Comparison of ENCODE assay signal across 1 cellular context in genomic region chr6:37155394-37156312, GRCh38.
TF ChIP-seq lines count a peak whose summit lies in the region.

No MANE protein-coding gene starts in this region.

TF ChIP-seq in HepG2, 621 proteins besides CTCF, POLR2A, EP300 and RAD21 (continued from another document):
- TF ChIP-seq, protein P1, sequence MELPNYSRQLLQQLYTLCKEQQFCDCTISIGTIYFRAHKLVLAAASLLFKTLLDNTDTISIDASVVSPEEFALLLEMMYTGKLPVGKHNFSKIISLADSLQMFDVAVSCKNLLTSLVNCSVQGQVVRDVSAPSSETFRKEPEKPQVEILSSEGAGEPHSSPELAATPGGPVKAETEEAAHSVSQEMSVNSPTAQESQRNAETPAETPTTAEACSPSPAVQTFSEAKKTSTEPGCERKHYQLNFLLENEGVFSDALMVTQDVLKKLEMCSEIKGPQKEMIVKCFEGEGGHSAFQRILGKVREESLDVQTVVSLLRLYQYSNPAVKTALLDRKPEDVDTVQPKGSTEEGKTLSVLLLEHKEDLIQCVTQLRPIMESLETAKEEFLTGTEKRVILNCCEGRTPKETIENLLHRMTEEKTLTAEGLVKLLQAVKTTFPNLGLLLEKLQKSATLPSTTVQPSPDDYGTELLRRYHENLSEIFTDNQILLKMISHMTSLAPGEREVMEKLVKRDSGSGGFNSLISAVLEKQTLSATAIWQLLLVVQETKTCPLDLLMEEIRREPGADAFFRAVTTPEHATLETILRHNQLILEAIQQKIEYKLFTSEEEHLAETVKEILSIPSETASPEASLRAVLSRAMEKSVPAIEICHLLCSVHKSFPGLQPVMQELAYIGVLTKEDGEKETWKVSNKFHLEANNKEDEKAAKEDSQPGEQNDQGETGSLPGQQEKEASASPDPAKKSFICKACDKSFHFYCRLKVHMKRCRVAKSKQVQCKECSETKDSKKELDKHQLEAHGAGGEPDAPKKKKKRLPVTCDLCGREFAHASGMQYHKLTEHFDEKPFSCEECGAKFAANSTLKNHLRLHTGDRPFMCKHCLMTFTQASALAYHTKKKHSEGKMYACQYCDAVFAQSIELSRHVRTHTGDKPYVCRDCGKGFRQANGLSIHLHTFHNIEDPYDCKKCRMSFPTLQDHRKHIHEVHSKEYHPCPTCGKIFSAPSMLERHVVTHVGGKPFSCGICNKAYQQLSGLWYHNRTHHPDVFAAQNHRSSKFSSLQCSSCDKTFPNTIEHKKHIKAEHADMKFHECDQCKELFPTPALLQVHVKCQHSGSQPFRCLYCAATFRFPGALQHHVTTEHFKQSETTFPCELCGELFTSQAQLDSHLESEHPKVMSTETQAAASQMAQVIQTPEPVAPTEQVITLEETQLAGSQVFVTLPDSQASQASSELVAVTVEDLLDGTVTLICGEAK (IDR thresholded peaks at IDR 0.05), result no peak
- TF ChIP-seq, protein P1 (CRISPR knock-in tag; IDR thresholded peaks at IDR 0.05), result no peak
- TF ChIP-seq ZNF607 (CRISPR knock-in tag; IDR thresholded peaks at IDR 0.05; ENCODE audit: borderline replicate concordance), result 0 out of 2 replicates have a peak, but pooled peaks have one; percentile 50
- no peak for TF ChIP-seq ZNF562 (CRISPR knock-in tag; IDR thresholded peaks at IDR 0.05; ENCODE audit: borderline replicate concordance)
- no peak for TF ChIP-seq MBNL3 (CRISPR knock-in tag; conservative IDR thresholded peaks at IDR 0.05)
- TF ChIP-seq ZNF431 (CRISPR knock-in tag; IDR thresholded peaks at IDR 0.05; ENCODE audit: borderline replicate concordance, low read depth), result no peak
- TF ChIP-seq NCOA1 (CRISPR knock-in tag; IDR thresholded peaks at IDR 0.05), result no peak
- TF ChIP-seq FOXP4 (CRISPR knock-in tag; IDR thresholded peaks at IDR 0.05), result no peak
- peak; percentile 6; the same call in 1 of the 2 replicates for TF ChIP-seq HNF4A (CRISPR knock-in tag; IDR thresholded peaks at IDR 0.05)
- TF ChIP-seq, protein P2, sequence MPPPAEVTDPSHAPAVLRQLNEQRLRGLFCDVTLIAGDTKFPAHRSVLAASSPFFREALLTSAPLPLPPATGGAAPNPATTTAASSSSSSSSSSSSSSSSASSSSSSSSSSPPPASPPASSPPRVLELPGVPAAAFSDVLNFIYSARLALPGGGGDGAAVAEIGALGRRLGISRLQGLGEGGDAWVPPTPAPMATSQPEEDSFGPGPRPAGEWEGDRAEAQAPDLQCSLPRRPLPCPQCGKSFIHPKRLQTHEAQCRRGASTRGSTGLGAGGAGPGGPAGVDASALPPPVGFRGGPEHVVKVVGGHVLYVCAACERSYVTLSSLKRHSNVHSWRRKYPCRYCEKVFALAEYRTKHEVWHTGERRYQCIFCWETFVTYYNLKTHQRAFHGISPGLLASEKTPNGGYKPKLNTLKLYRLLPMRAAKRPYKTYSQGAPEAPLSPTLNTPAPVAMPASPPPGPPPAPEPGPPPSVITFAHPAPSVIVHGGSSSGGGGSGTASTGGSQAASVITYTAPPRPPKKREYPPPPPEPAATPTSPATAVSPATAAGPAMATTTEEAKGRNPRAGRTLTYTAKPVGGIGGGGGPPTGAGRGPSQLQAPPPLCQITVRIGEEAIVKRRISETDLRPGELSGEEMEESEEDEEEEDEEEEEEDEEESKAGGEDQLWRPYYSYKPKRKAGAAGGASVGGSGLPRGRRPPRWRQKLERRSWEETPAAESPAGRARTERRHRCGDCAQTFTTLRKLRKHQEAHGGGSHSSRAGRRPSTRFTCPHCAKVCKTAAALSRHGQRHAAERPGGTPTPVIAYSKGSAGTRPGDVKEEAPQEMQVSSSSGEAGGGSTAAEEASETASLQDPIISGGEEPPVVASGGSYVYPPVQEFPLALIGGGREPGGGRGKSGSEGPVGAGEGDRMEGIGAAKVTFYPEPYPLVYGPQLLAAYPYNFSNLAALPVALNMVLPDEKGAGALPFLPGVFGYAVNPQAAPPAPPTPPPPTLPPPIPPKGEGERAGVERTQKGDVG (CRISPR knock-in tag; IDR thresholded peaks at IDR 0.05; ENCODE audit: borderline replicate concordance), result no peak
- no peak for TF ChIP-seq REPIN1 (CRISPR knock-in tag; IDR thresholded peaks at IDR 0.05; ENCODE audit: borderline replicate concordance, low read depth)
- TF ChIP-seq HNF1B (CRISPR knock-in tag; IDR thresholded peaks at IDR 0.05), result 0 out of 2 replicates have a peak, but pooled peaks have one; percentile 46
- peak; percentile 34; the same call in 1 of the 2 replicates for TF ChIP-seq SP5 (CRISPR knock-in tag; IDR thresholded peaks at IDR 0.05; ENCODE audit: borderline replicate concordance, low read depth)
- no peak for TF ChIP-seq ZNF329 (CRISPR knock-in tag; IDR thresholded peaks at IDR 0.05; ENCODE audit: low read depth)
- TF ChIP-seq FOSL2 (CRISPR knock-in tag; IDR thresholded peaks at IDR 0.05), result peak; percentile 15; the same call in 1 of the 2 replicates
- TF ChIP-seq ZNF121 (CRISPR knock-in tag; IDR thresholded peaks at IDR 0.05), result no peak
- no peak for TF ChIP-seq CEBPB (IDR thresholded peaks at IDR 0.05; ENCODE audit: borderline replicate concordance, low read depth, low read length)
- TF ChIP-seq PPARG (CRISPR knock-in tag; conservative IDR thresholded peaks at IDR 0.05), result no peak
- TF ChIP-seq ZNF260 (CRISPR knock-in tag; IDR thresholded peaks at IDR 0.05; ENCODE audit: borderline replicate concordance, low read depth), result no peak
- TF ChIP-seq, protein P3, sequence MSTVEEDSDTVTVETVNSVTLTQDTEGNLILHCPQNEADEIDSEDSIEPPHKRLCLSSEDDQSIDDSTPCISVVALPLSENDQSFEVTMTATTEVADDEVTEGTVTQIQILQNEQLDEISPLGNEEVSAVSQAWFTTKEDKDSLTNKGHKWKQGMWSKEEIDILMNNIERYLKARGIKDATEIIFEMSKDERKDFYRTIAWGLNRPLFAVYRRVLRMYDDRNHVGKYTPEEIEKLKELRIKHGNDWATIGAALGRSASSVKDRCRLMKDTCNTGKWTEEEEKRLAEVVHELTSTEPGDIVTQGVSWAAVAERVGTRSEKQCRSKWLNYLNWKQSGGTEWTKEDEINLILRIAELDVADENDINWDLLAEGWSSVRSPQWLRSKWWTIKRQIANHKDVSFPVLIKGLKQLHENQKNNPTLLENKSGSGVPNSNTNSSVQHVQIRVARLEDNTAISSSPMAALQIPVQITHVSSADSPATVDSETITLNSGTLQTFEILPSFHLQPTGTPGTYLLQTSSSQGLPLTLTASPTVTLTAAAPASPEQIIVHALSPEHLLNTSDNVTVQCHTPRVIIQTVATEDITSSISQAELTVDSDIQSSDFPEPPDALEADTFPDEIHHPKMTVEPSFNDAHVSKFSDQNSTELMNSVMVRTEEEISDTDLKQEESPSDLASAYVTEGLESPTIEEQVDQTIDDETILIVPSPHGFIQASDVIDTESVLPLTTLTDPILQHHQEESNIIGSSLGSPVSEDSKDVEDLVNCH (CRISPR knock-in tag; IDR thresholded peaks at IDR 0.05), result no peak
- no peak for TF ChIP-seq ZNF776 (CRISPR knock-in tag; IDR thresholded peaks at IDR 0.05)
- peak; percentile 38 for TF ChIP-seq SKI (IDR thresholded peaks at IDR 0.05; ENCODE audit: partially characterized antibody)
- no peak for TF ChIP-seq JUNB (CRISPR knock-in tag; IDR thresholded peaks at IDR 0.05; ENCODE audit: borderline replicate concordance)
- no peak for TF ChIP-seq PLRG1 (conservative IDR thresholded peaks at IDR 0.05)
- TF ChIP-seq, protein P4, sequence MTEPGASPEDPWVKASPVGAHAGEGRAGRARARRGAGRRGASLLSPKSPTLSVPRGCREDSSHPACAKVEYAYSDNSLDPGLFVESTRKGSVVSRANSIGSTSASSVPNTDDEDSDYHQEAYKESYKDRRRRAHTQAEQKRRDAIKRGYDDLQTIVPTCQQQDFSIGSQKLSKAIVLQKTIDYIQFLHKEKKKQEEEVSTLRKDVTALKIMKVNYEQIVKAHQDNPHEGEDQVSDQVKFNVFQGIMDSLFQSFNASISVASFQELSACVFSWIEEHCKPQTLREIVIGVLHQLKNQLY (CRISPR knock-in tag; IDR thresholded peaks at IDR 0.05), result peak; percentile 24; the same call in 1 of the 2 replicates
- no peak for TF ChIP-seq CBX5 (CRISPR knock-in tag; IDR thresholded peaks at IDR 0.05; ENCODE audit: borderline replicate concordance)
- TF ChIP-seq GMEB1 (CRISPR knock-in tag; IDR thresholded peaks at IDR 0.05; ENCODE audit: borderline replicate concordance), result peak; percentile 29; the same call in 1 of the 2 replicates
- TF ChIP-seq RXRB (CRISPR knock-in tag; IDR thresholded peaks at IDR 0.05; ENCODE audit: borderline replicate concordance), result peak; percentile 47; the same call in 1 of the 2 replicates
- no peak for TF ChIP-seq ARHGAP35 (CRISPR knock-in tag; IDR thresholded peaks at IDR 0.05; ENCODE audit: borderline replicate concordance)
